In genomic region chr5:68416714-68417113, GRCh38 we compare ENCODE assay signal across 28 cellular contexts.
"Had no signal": no experiment of that assay in that cellular context is flagged by ENCODE, and none has a peak within 500 bp of the region (broad histone marks: within the 10 kb centered on the region; RNA-seq: fewer than 3 reads in every experiment).

No MANE protein-coding gene starts in this region.

- H3K27me3 ChIP-seq: colonic mucosa, dorsolateral prefrontal cortex, esophagus muscularis mucosa, esophagus squamous epithelium, foreskin keratinocyte, gastrocnemius medialis, gastroesophageal sphincter, heart left ventricle, heart right ventricle, hepatocyte had no signal

- ATAC-seq: effector memory CD8-positive, alpha-beta T cell; esophagus mucosa; foreskin keratinocyte; gastrocnemius medialis; gastroesophageal sphincter; heart left ventricle; heart right ventricle had no signal

- H3K4me3 ChIP-seq: colonic mucosa, coronary artery, dorsolateral prefrontal cortex, esophagus muscularis mucosa, esophagus squamous epithelium, gastrocnemius medialis, gastroesophageal sphincter, heart left ventricle, heart right ventricle, hepatocyte had no signal

- H3K79me2 ChIP-seq: hepatocyte had no signal

- H3K36me3 ChIP-seq: colonic mucosa, esophagus muscularis mucosa, esophagus squamous epithelium, gastrocnemius medialis, gastroesophageal sphincter, heart left ventricle, heart right ventricle had no signal

- H3K4me2 ChIP-seq: hepatocyte had no signal

- FAIRE-seq: endometrium, endothelial cell of umbilical vein, frontal cortex had no signal

- H3K9me3 ChIP-seq: colonic mucosa, esophagus muscularis mucosa, esophagus squamous epithelium, gastrocnemius medialis, gastroesophageal sphincter, heart left ventricle, heart right ventricle had no signal

- H3K4me1 ChIP-seq: foreskin keratinocyte had no signal

- H3K27ac ChIP-seq: colonic mucosa, coronary artery, dorsolateral prefrontal cortex, epithelial cell of prostate, esophagus muscularis mucosa, esophagus squamous epithelium, foreskin keratinocyte, gastrocnemius medialis, gastroesophageal sphincter, heart left ventricle, heart right ventricle, hepatocyte had no signal

- DNase-seq: colonic mucosa; cortex of kidney; dermis blood vessel endothelial cell; dorsolateral prefrontal cortex; effector CD4-positive, alpha-beta T cell; effector CD8-positive, alpha-beta T cell; effector memory CD4-positive, alpha-beta T cell; effector memory CD8-positive, alpha-beta T cell; endodermal cell; erythroblast; esophagus squamous epithelium; foreskin fibroblast; foreskin keratinocyte; foreskin melanocyte; gastrocnemius medialis; glutamatergic neuron; head of caudate nucleus; heart left ventricle; heart right ventricle had no signal

- H2AFZ ChIP-seq: hepatocyte had no signal
